In the genomic region with DNA sequence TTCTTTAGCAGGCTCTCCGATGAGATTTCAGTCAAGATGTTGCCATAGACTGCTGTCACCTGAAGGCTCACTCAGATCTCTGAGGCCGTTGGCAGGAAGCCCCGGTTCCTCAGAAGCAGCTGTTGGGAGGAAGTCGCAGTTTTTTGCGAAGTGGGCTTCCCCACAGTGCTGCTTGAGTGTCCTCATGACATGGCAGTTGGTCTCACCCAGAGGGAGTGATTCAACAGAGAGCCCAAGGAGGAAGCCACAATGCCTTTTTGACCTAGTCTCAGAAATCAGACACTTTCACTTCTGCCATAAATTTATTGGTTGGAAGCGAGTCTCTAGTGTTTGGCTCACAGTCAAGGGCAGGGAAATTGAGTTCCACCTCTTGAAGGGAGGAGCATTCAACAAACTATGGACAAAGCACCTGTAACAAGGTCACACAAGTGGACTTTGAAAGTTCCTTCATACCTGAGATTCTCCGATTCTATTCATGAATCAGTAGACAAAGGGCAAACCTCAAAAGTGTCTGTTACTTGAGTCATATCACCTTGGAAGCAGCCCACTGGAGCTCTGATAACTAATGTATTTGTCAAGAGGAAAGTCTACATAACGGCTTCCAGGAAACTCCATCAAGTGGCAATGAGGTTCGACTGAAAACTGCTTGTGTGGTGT, we compare ENCODE assay signal across 11 cellular contexts.
DNase-seq lines count a peak whose midpoint lies in the region; ATAC-seq, FAIRE-seq and TF ChIP-seq lines count a peak whose summit lies in the region.
"Had no signal": no experiment of that assay in that cellular context is flagged by ENCODE, and none has a peak within 500 bp of the region (broad histone marks: within the 10 kb centered on the region; RNA-seq: fewer than 3 reads in every experiment).

No MANE protein-coding gene starts in this region.

- H3K4me3 ChIP-seq in kidney (ENCODE audit: low read length in 2 of 2) = no peak overlapping the region
- H3K4me3 ChIP-seq: tibial artery had no signal

- H3K4me3 Mint-ChIP-seq in activated CD4-positive, alpha-beta memory T cell treated with anti-CD3 and anti-CD28 coated beads for 36 hours = no peak overlapping the region

- ATAC-seq in HG03342 (IDR thresholded peaks at IDR 0.05; ENCODE audit: unreplicated experiment) = peak; percentile 77

- peaks cover 2% of the 10 kb centered on the region for H3K4me1 Mint-ChIP-seq in activated CD4-positive, alpha-beta memory T cell treated with anti-CD3 and anti-CD28 coated beads for 36 hours (ENCODE audit: low read depth)

- H3K9me3 ChIP-seq in kidney (ENCODE audit: control insufficient read depth in 1 of 2, low read length in 2 of 2) = no peaks in the 10 kb centered on the region
- H3K9me3 ChIP-seq: tibial artery had no signal

- no peak overlapping the region for H3K9ac ChIP-seq in kidney (ENCODE audit: low read length in 2 of 2)

- intact Hi-C loops in activated CD4-positive, alpha-beta memory T cell treated with anti-CD3 and anti-CD28 coated beads for 36 hours (cut with micrococcal nuclease) = no loop called here
- intact Hi-C loops in kidney (cut with DNase I) = no loop called here

- CTCF ChIA-PET in activated CD4-positive, alpha-beta memory T cell treated with anti-CD3 and anti-CD28 coated beads for 36 hours (lab: Charles Lee) = no interaction called here

- peaks cover 42% of the 10 kb centered on the region for H3K36me3 Mint-ChIP-seq in activated CD4-positive, alpha-beta memory T cell treated with anti-CD3 and anti-CD28 coated beads for 36 hours

- H3K27ac ChIP-seq in kidney (ENCODE audit: low read depth in 2 of 2, low read length in 2 of 2) = no peak overlapping the region
- H3K27ac ChIP-seq: tibial artery had no signal

- peak; percentile 11 for DNase-seq in NK-92 treated with Interleukin-12 subunit alpha and Interleukin-12 subunit beta, amount 100 ng/mL, for 24 hours (lab: John Stamatoyannopoulos, UW)
- DNase-seq in NK-92 (lab: John Stamatoyannopoulos, UW; ENCODE audit: unreplicated experiment) = no peak
- DNase-seq in activated CD4-positive, alpha-beta memory T cell treated with anti-CD3 and anti-CD28 coated beads for 36 hours = peak; percentile 40
- peak; percentile 96 for DNase-seq in renal cortical epithelial cell (ENCODE audit: low read depth)
- DNase-seq in HTR-8/SVneo (ENCODE audit: insufficient read length, low spot score) = no peak
- DNase-seq in kidney = no peak
- no peak for DNase-seq in H4 (ENCODE audit: low spot score)
- DNase-seq: NCI-H510A treated with DMSO at 0.1 percent for 48 hours, tibial artery had no signal

- no peaks in the 10 kb centered on the region for H3K27me3 Mint-ChIP-seq in activated CD4-positive, alpha-beta memory T cell treated with anti-CD3 and anti-CD28 coated beads for 36 hours

- FAIRE-seq in HTR-8/SVneo (lab: Jason Lieb, UNC) (no peak), kidney (lab: Jason Lieb, UNC) (no peak)
- FAIRE-seq: A204.1 had no signal

- H3K36me3 ChIP-seq in kidney (ENCODE audit: control insufficient read depth in 1 of 2, insufficient read depth in 2 of 2, low read length in 2 of 2) = peaks cover 0 to 4% of the 10 kb centered on the region in 2 donors

- no peaks in the 10 kb centered on the region for H3K4me1 ChIP-seq in kidney (ENCODE audit: control insufficient read depth in 1 of 2, insufficient read depth in 1 of 2, low read depth in 1 of 2, low read length in 2 of 2)

- no peak for TF ChIP-seq CTCF in kidney (IDR thresholded peaks at IDR 0.05; ENCODE audit: borderline replicate concordance, extremely low read depth, insufficient read depth)

- POLR2A ChIA-PET in activated CD4-positive, alpha-beta memory T cell treated with anti-CD3 and anti-CD28 coated beads for 36 hours (lab: Charles Lee) = no interaction called here

- H3K27ac Mint-ChIP-seq in activated CD4-positive, alpha-beta memory T cell treated with anti-CD3 and anti-CD28 coated beads for 36 hours = no peak overlapping the region

- peaks cover 4% of the 10 kb centered on the region for H3K9me3 Mint-ChIP-seq in activated CD4-positive, alpha-beta memory T cell treated with anti-CD3 and anti-CD28 coated beads for 36 hours

Comparison
In these comparisons a context has a peak if more than half of its experiments do, and no peak if none do; other contexts are left out.
1. DNase-seq: peak in NK-92 treated with Interleukin-12 subunit alpha and Interleukin-12 subunit beta, amount 100 ng/mL, for 24 hours (single experiment), activated CD4-positive, alpha-beta memory T cell treated with anti-CD3 and anti-CD28 coated beads for 36 hours (single experiment) and renal cortical epithelial cell (single experiment); none in NK-92 (single experiment), HTR-8/SVneo (single experiment), kidney (single experiment) and H4 (single experiment).